In the genomic region with DNA sequence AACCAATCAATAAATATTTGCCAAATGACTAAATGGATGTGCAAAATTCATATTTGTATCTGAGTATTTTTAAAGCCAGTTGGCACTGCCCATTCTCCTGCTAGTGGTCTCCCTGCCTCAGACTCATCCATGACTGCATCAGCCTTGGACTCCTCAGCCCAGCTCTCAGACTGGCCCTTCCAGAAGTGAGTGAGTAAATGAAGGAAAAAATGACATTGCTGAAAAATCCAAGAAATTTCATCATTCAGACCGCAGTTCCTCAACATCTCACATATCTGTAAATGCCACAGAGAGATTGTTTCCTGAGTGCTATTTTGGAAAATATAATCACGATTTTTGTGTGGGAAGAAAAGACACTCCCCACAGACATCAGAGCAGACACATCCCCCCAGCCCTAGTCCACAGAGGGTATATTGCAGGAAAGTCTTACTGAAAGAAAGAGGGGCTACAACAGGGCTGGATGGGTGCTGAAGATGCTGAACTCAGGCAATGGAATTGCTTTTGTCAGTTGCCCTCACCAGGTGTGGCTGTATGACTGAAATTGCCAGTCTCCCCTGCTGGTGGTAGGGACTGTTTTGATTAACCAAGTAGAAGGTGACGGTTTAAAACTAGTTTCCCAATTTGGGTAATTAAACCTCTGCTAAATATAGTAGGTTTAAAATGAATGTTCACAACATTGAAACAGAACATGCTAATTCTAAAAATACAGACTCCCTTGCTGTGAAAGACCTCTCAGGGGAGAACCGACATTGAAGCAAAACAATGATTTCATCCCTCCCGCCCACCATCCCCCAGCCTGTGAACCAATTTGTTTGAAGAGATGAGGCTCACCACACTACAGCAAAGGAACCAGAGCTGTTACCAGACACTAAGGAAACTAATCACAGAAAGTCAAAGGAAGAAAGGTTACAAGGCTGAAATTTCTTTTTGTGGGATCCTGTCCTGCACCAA, we compare ENCODE assay signal across 8 cellular contexts.
DNase-seq lines count a peak whose midpoint lies in the region; ATAC-seq and TF ChIP-seq lines count a peak whose summit lies in the region.

No MANE protein-coding gene starts in this region.

- CTCF ChIA-PET in CD8-positive, alpha-beta T cell (lab: Charles Lee) = no interaction called here

- H3K9me3 Mint-ChIP-seq in CD8-positive, alpha-beta T cell = no peaks in the 10 kb centered on the region

- no peak for TF ChIP-seq POLR2A in gastroesophageal sphincter (IDR thresholded peaks at IDR 0.05)

- peak in 1 of 7 experiments; percentile 28 for DNase-seq in CD8-positive, alpha-beta T cell
- DNase-seq in KBM-7 (no peak), HuH-7.5 (ENCODE audit: low spot score) (no peak), SHP77 (lab: John Stamatoyannopoulos, UW) (no peak), A172 (ENCODE audit: low spot score) (no peak)

- POLR2A ChIA-PET in CD8-positive, alpha-beta T cell (lab: Charles Lee) = no interaction called here

- no peak overlapping the region for H3K4me3 ChIP-seq in CD8-positive, alpha-beta T cell (ENCODE audit: low read depth, low read length)
- H3K4me3 ChIP-seq in gastroesophageal sphincter = no peak overlapping the region

- WGBS in gastroesophageal sphincter (ENCODE audit: low coverage in 1 of 2), 2 donors = 30% methylated on average over 4 of the region's 5 CpGs

- no peak overlapping the region for H3K4me3 Mint-ChIP-seq in CD8-positive, alpha-beta T cell

- intact Hi-C loops in CD8-positive, alpha-beta T cell (cut with DNase I, micrococcal nuclease) = no loop called here

- H3K27me3 ChIP-seq in CD8-positive, alpha-beta T cell (ENCODE audit: insufficient read depth, low read length) = no peaks in the 10 kb centered on the region
- H3K27me3 ChIP-seq in gastroesophageal sphincter = no peaks in the 10 kb centered on the region

- H3K9me3 ChIP-seq in CD8-positive, alpha-beta T cell (ENCODE audit: low read length) = no peaks in the 10 kb centered on the region
- H3K9me3 ChIP-seq in gastroesophageal sphincter = no peaks in the 10 kb centered on the region

- H3K4me1 ChIP-seq in CD8-positive, alpha-beta T cell (ENCODE audit: insufficient read depth, low read length) = no peaks in the 10 kb centered on the region
- H3K4me1 ChIP-seq in gastroesophageal sphincter = peaks cover 0 to 60% (median 18%) of the 10 kb centered on the region in 3 donors

- TF ChIP-seq EP300 in gastroesophageal sphincter (IDR thresholded peaks at IDR 0.05) = no peak

- in situ Hi-C loops in KBM-7 (cut with MboI; ENCODE audit: low pct_unique_long_range_greater_than_20kb, low sequenced_read_pairs) = no loop called here

- no peak overlapping the region for H3K27ac ChIP-seq in CD8-positive, alpha-beta T cell (ENCODE audit: low read depth, low read length)
- H3K27ac ChIP-seq in gastroesophageal sphincter = peak overlapping the region; percentile 39 to 69 (median 63)

- H3K27me3 Mint-ChIP-seq in CD8-positive, alpha-beta T cell (ENCODE audit: low read depth) = no peaks in the 10 kb centered on the region

- TF ChIP-seq CTCF in CD8-positive, alpha-beta T cell (IDR thresholded peaks at IDR 0.05) = no peak
- TF ChIP-seq CTCF in gastroesophageal sphincter (IDR thresholded peaks at IDR 0.05) = no peak

- ATAC-seq in CD8-positive, alpha-beta T cell = peak; percentile 51
- ATAC-seq in GM21390 (IDR thresholded peaks at IDR 0.05; ENCODE audit: unreplicated experiment) = peak; percentile 88
- ATAC-seq in HG03469 (IDR thresholded peaks at IDR 0.05; ENCODE audit: unreplicated experiment) = peak; percentile 82
- no peak for ATAC-seq in gastroesophageal sphincter

- no peaks in the 10 kb centered on the region for H3K36me3 ChIP-seq in CD8-positive, alpha-beta T cell (ENCODE audit: insufficient read depth, low read length)
- H3K36me3 ChIP-seq in gastroesophageal sphincter = no peaks in the 10 kb centered on the region

- H3K27ac Mint-ChIP-seq in CD8-positive, alpha-beta T cell = no peak overlapping the region

- no peaks in the 10 kb centered on the region for H3K36me3 Mint-ChIP-seq in CD8-positive, alpha-beta T cell

- H3K4me1 Mint-ChIP-seq in CD8-positive, alpha-beta T cell (ENCODE audit: low read depth) = peaks cover 28% of the 10 kb centered on the region
